ENCODE assay signal across 31 cellular contexts in the genomic region with DNA sequence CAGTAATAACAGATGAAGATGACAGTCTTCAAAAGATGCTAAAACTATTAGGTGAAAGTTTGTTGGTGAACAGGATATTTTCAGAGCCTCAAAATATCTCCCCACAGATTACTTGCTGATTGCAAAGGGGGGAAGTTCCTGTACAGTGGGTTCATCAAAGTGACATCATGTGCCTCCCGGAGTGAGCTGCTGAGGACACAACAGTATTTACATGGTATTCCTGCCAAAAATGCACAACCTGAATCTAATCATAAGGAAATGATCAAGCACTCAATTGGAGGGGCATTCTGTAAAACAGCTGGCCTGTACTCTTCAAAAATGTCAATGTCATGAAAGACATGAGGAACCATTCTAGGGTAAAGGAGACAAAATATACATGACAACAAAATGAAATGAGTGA. TPM values are rescaled to one million over a fixed set of nuclear protein-coding genes. Genes with fewer than 3 reads are reported as not detected.
DNase-seq lines count a peak whose midpoint lies in the region; ATAC-seq lines count a peak whose summit lies in the region.
"Had no signal": no experiment of that assay in that cellular context is flagged by ENCODE, and none has a peak within 500 bp of the region (broad histone marks: within the 10 kb centered on the region; RNA-seq: fewer than 3 reads in every experiment).

No MANE protein-coding gene starts in this region.

- no peak overlapping the region for H2AK5ac ChIP-seq in mesenchymal stem cell (ENCODE audit: low read length, severe bottlenecking)

- peak; percentile 3 for DNase-seq in DMS 273 (lab: John Stamatoyannopoulos, UW; ENCODE audit: unreplicated experiment)
- no peak for DNase-seq in DMS 273 treated with DMSO at 0.1 percent for 48 hours (lab: John Stamatoyannopoulos, UW)
- DNase-seq in NCI-H1694 (lab: John Stamatoyannopoulos, UW) = peak; percentile 8
- peak; percentile 67 for DNase-seq in dermis blood vessel endothelial cell
- DNase-seq in mesenchymal stem cell = no peak
- no peak for DNase-seq in nucleus accumbens (lab: John Stamatoyannopoulos, UW)
- DNase-seq: activated CD4-positive, alpha-beta memory T cell treated with anti-CD3 and anti-CD28 coated beads for 36 hours; activated CD4-positive, alpha-beta T cell treated with anti-CD3 and anti-CD28 coated beads for 1 hour; activated CD8-positive, alpha-beta memory T cell treated with anti-CD3 and anti-CD28 coated beads, Interleukin-2, amount 50 U/mL, for 4 hours; activated naive CD4-positive, alpha-beta T cell treated with Interleukin-2 at 50 U/mL for 16 hours; adrenal gland; body of pancreas; Calu3; cerebellar nuclear complex; immature natural killer cell; left colon; mammary epithelial cell; MG63; NCI-H1436; NCI-H526; Peyer's patch; SHP77; stimulated activated naive CD4-positive, alpha-beta T cell had no signal

- H3K4me2 ChIP-seq in mesenchymal stem cell (ENCODE audit: low read length, poor library complexity, severe bottlenecking) = no peak overlapping the region
- H3K4me2 ChIP-seq: KMS-11, smooth muscle cell had no signal

- no peak overlapping the region for H3K14ac ChIP-seq in mesenchymal stem cell (ENCODE audit: low read length in 2 of 2)

- no peak overlapping the region for H2BK120ac ChIP-seq in mesenchymal stem cell (ENCODE audit: low read depth, low read length)

- no peak overlapping the region for H4K8ac ChIP-seq in mesenchymal stem cell (ENCODE audit: low read length)

- no peaks in the 10 kb centered on the region for H3K79me1 ChIP-seq in mesenchymal stem cell (replicated peaks; ENCODE audit: low read length, poor library complexity, severe bottlenecking)

- 50% methylated on average over 1 of the region's 1 CpG for WGBS in mesenchymal stem cell

- H3K4me3 ChIP-seq in mesenchymal stem cell (ENCODE audit: insufficient read depth in 1 of 2, low read depth in 1 of 2, low read length in 2 of 2) = no peak overlapping the region
- H3K4me3 ChIP-seq: adrenal gland, body of pancreas, MG63, Peyer's patch, right atrium auricular region, smooth muscle cell had no signal

- H2BK15ac ChIP-seq in mesenchymal stem cell (ENCODE audit: low read depth, poor library complexity, severe bottlenecking) = no peak overlapping the region

- peak overlapping the region; percentile 58 for H3K9ac ChIP-seq in mesenchymal stem cell (ENCODE audit: low read length)
- H3K9ac ChIP-seq: KMS-11, parathyroid adenoma had no signal

- no peak overlapping the region for H3K27ac ChIP-seq in mesenchymal stem cell (ENCODE audit: low read length, poor library complexity, severe bottlenecking)
- H3K27ac ChIP-seq: 22Rv1, body of pancreas, KMS-11, parathyroid adenoma, Peyer's patch, right atrium auricular region had no signal

- no peaks in the 10 kb centered on the region for H3K4me1 ChIP-seq in mesenchymal stem cell (ENCODE audit: control insufficient read depth, insufficient read depth, low read depth, low read length)
- H3K4me1 ChIP-seq: body of pancreas, parathyroid adenoma, Peyer's patch, right atrium auricular region had no signal

- ATAC-seq in HG03280 (IDR thresholded peaks at IDR 0.05; ENCODE audit: unreplicated experiment) (no peak), esophagus mucosa (no peak)
- ATAC-seq: body of pancreas, left colon had no signal

- no peaks in the 10 kb centered on the region for H3K27me3 ChIP-seq in mesenchymal stem cell (ENCODE audit: control insufficient read depth in 1 of 2, insufficient read depth in 1 of 2, low read length in 2 of 2)
- H3K27me3 ChIP-seq: adrenal gland, body of pancreas, MG63, Peyer's patch, right atrium auricular region had no signal

- no peak overlapping the region for H2BK5ac ChIP-seq in mesenchymal stem cell (ENCODE audit: low read depth, low read length, poor library complexity, severe bottlenecking)

- no peak overlapping the region for H3K18ac ChIP-seq in mesenchymal stem cell (ENCODE audit: low read depth in 1 of 2, low read length in 2 of 2)

- H3K9me3 ChIP-seq in mesenchymal stem cell (ENCODE audit: control insufficient read depth, low read length) = no peaks in the 10 kb centered on the region
- H3K9me3 ChIP-seq: adrenal gland, body of pancreas, MG63, Peyer's patch, right atrium auricular region had no signal

- no peaks in the 10 kb centered on the region for H3K36me3 ChIP-seq in mesenchymal stem cell (ENCODE audit: control insufficient read depth in 1 of 2, insufficient read depth in 2 of 2, low read depth in 1 of 2, low read length in 2 of 2)
- H3K36me3 ChIP-seq: adrenal gland, MG63, Peyer's patch, right atrium auricular region had no signal

- no peak overlapping the region for H2AFZ ChIP-seq in mesenchymal stem cell (ENCODE audit: low read depth, low read length)
- H2AFZ ChIP-seq: parathyroid adenoma had no signal

- H3K23ac ChIP-seq in mesenchymal stem cell (ENCODE audit: low read length in 2 of 2) = no peak overlapping the region

- H3K4ac ChIP-seq in mesenchymal stem cell (ENCODE audit: low read depth in 1 of 2, low read length in 2 of 2) = no peak overlapping the region

- H4K91ac ChIP-seq in mesenchymal stem cell (ENCODE audit: low read length) = no peak overlapping the region

- no peak overlapping the region for H2BK12ac ChIP-seq in mesenchymal stem cell (ENCODE audit: low read length in 2 of 2)

RNA-seq across cellular contexts. Expression of a gene that starts 18.9 kb away (rescaled TPM):
- total RNA-seq in dermis blood vessel endothelial cell (12.3 and 26.0 TPM in 2 replicates), esophagus mucosa (1.0 TPM)
- 19.0 TPM for polyA plus RNA-seq in mesenchymal stem cell (2013, experiment 1 of 2)
- 18.8 TPM for polyA plus RNA-seq in mesenchymal stem cell (2013, experiment 2 of 2)
- polyA plus RNA-seq: CD14-positive monocyte had no signal

Comparison
In these comparisons a context has a peak if more than half of its experiments do, and no peak if none do; other contexts are left out.
1. DNase-seq: peak in DMS 273 (single experiment), NCI-H1694 (single experiment) and dermis blood vessel endothelial cell (single experiment); none in DMS 273 treated with DMSO at 0.1 percent for 48 hours (single experiment), mesenchymal stem cell (single experiment) and nucleus accumbens (0 of 56).